ENCODE assay signal across 13 cellular contexts in genomic region chr20:48912065-48912464, GRCh38. TPM values are rescaled to one million over a fixed set of nuclear protein-coding genes. Genes with fewer than 3 reads are reported as not detected.
DNase-seq lines count a peak whose midpoint lies in the region; ATAC-seq and TF ChIP-seq lines count a peak whose summit lies in the region.
"Had no signal": no experiment of that assay in that cellular context is flagged by ENCODE, and none has a peak within 500 bp of the region (broad histone marks: within the 10 kb centered on the region; RNA-seq: fewer than 3 reads in every experiment).

No MANE protein-coding gene starts in this region.

- H3K36me3 Mint-ChIP-seq in activated CD4-positive, alpha-beta T cell treated with anti-CD3 and anti-CD28 coated beads, Interleukin-2, amount 10 ng/mL, durations not matched to agents 7 days and 5 days (ENCODE audit: low read depth), result no peaks in the 10 kb centered on the region

- TF ChIP-seq CTCF in GM12875 (IDR thresholded peaks at IDR 0.05; ENCODE audit: borderline replicate concordance, insufficient read depth, low read depth, low read length), result 0 out of 2 replicates have a peak, but pooled peaks have one; percentile 5

- H3K9me3 Mint-ChIP-seq in activated CD4-positive, alpha-beta T cell treated with anti-CD3 and anti-CD28 coated beads, Interleukin-2, amount 10 ng/mL, durations not matched to agents 7 days and 5 days, result peaks cover 7% of the 10 kb centered on the region

- H3K27me3 Mint-ChIP-seq in activated CD4-positive, alpha-beta T cell treated with anti-CD3 and anti-CD28 coated beads, Interleukin-2, amount 10 ng/mL, durations not matched to agents 7 days and 5 days, result peaks cover 11% of the 10 kb centered on the region

- CTCF ChIA-PET in activated CD4-positive, alpha-beta T cell treated with anti-CD3 and anti-CD28 coated beads, Interleukin-2, amount 10 ng/mL, durations not matched to agents 7 days and 5 days (lab: Charles Lee), result interaction anchor here (1.3 kb wide), 1 partner anchor 276 kb away, joined by 3 read pairs; no protein-coding TSS in a partner anchor

- DNase-seq in UCSD-AML1 (lab: John Stamatoyannopoulos, UW; ENCODE audit: unreplicated experiment), result no peak
- no peak for DNase-seq in H7
- DNase-seq in NK-92 (lab: John Stamatoyannopoulos, UW; ENCODE audit: unreplicated experiment), result no peak
- DNase-seq in activated CD4-positive, alpha-beta T cell treated with anti-CD3 and anti-CD28 coated beads, Interleukin-2, amount 10 ng/mL, durations not matched to agents 7 days and 5 days, result no peak
- DNase-seq: activated CD8-positive, alpha-beta T cell treated with anti-CD3 and anti-CD28 coated beads, Interleukin-2, amount 10 ng/mL, durations not matched to agents 7 days and 5 days; SJCRH30; small intestine had no signal

- H3K4me1 Mint-ChIP-seq in activated CD4-positive, alpha-beta T cell treated with anti-CD3 and anti-CD28 coated beads, Interleukin-2, amount 10 ng/mL, durations not matched to agents 7 days and 5 days, result peaks cover 4% of the 10 kb centered on the region

- peak; percentile 60 for ATAC-seq in GM21360 (IDR thresholded peaks at IDR 0.05; ENCODE audit: unreplicated experiment)
- ATAC-seq in HG03095 (IDR thresholded peaks at IDR 0.05; ENCODE audit: unreplicated experiment), result peak; percentile 77
- ATAC-seq in SK-N-SH treated with all-trans-retinoic acid at 6 μM for 48 hours, result peak; percentile 37; the same call in 2 of the 3 replicates
- ATAC-seq: activated CD8-positive, alpha-beta T cell treated with anti-CD3 and anti-CD28 coated beads, Interleukin-2, amount 10 ng/mL, durations not matched to agents 7 days and 5 days had no signal

- H3K27me3 ChIP-seq in H7 (ENCODE audit: control insufficient read depth, insufficient read depth, low read length), result no peaks in the 10 kb centered on the region
- H3K27me3 ChIP-seq: SJCRH30 had no signal

- no peak overlapping the region for H3K4me3 ChIP-seq in GM12875 (ENCODE audit: low read depth, low read length)
- H3K4me3 ChIP-seq in H7 (ENCODE audit: insufficient read depth, low read depth, low read length), result no peak overlapping the region
- H3K4me3 ChIP-seq: lung, SJCRH30, thoracic aorta had no signal

- POLR2A ChIA-PET in activated CD4-positive, alpha-beta T cell treated with anti-CD3 and anti-CD28 coated beads, Interleukin-2, amount 10 ng/mL, durations not matched to agents 7 days and 5 days (lab: Charles Lee), result no interaction called here

- H3K36me3 ChIP-seq in H7 (replicated peaks; ENCODE audit: control insufficient read depth, insufficient read depth, low read length), result no peaks in the 10 kb centered on the region
- H3K36me3 ChIP-seq: SJCRH30, thoracic aorta had no signal

- no peak overlapping the region for H3K4me3 Mint-ChIP-seq in activated CD4-positive, alpha-beta T cell treated with anti-CD3 and anti-CD28 coated beads, Interleukin-2, amount 10 ng/mL, durations not matched to agents 7 days and 5 days
- H3K4me3 Mint-ChIP-seq: activated CD8-positive, alpha-beta T cell treated with anti-CD3 and anti-CD28 coated beads, Interleukin-2, amount 10 ng/mL, durations not matched to agents 7 days and 5 days had no signal

- no peak overlapping the region for H3K27ac Mint-ChIP-seq in activated CD4-positive, alpha-beta T cell treated with anti-CD3 and anti-CD28 coated beads, Interleukin-2, amount 10 ng/mL, durations not matched to agents 7 days and 5 days
- H3K27ac Mint-ChIP-seq: activated CD8-positive, alpha-beta T cell treated with anti-CD3 and anti-CD28 coated beads, Interleukin-2, amount 10 ng/mL, durations not matched to agents 7 days and 5 days had no signal

TF ChIP-seq in SK-N-SH treated with all-trans-retinoic acid at 6 μM for 48 hours, 23 proteins besides CTCF, POLR2A, EP300 and RAD21:
- TF ChIP-seq ZC3H10 (CRISPR knock-in tag; IDR thresholded peaks at IDR 0.05) (no peak), ESRRG (CRISPR knock-in tag; IDR thresholded peaks at IDR 0.05) (no peak), TCF4 (CRISPR knock-in tag; IDR thresholded peaks at IDR 0.05; ENCODE audit: borderline replicate concordance) (no peak), BACH2 (CRISPR knock-in tag; IDR thresholded peaks at IDR 0.05; ENCODE audit: borderline replicate concordance) (no peak), PPARA (CRISPR knock-in tag; IDR thresholded peaks at IDR 0.05; ENCODE audit: borderline replicate concordance) (no peak), ZFP3 (CRISPR knock-in tag; IDR thresholded peaks at IDR 0.05) (no peak), ZNF8 (CRISPR knock-in tag; IDR thresholded peaks at IDR 0.05) (no peak), GLIS3 (CRISPR knock-in tag; IDR thresholded peaks at IDR 0.05) (no peak)

RNA-seq across cellular contexts. Expression of gene ARFGEF2, which starts 9.4 kb away (rescaled TPM):
- 17.9 and 20.8 TPM in 2 replicates for total RNA-seq in H7 (2014; rRNA removed; shearing (Covaris generic))
- total RNA-seq in activated CD4-positive, alpha-beta T cell treated with anti-CD3 and anti-CD28 coated beads, Interleukin-2, amount 10 ng/mL, durations not matched to agents 7 days and 5 days, result 10 to 100 TPM; 20.0 to 22.0 TPM
